Comparison of ENCODE assay signal across 26 cellular contexts in the genomic region with DNA sequence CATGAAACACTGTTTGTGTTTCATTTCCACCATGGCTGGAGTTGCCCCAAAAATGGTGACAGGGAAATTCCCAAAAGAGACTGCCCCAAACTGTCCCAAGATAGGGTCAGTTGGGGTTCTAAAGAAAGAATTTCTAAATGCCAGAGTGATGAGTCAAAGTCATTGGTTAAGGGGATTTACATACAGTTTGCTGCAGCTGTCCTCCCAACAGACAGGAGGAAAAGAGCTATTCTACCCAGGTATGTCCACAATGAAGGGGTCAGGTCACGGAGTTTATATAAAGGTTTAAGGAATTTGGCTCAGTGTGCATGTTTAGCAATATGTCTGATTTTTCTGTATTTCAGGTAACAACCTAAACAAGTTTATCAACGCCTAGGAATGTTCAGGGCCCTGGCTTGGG.
DNase-seq lines count a peak whose midpoint lies in the region; ATAC-seq and TF ChIP-seq lines count a peak whose summit lies in the region.
"Had no signal": no experiment of that assay in that cellular context is flagged by ENCODE, and none has a peak within 500 bp of the region (broad histone marks: within the 10 kb centered on the region; RNA-seq: fewer than 3 reads in every experiment).

No MANE protein-coding gene starts in this region.

- H3K4me1 ChIP-seq in RWPE2 (ENCODE audit: insufficient read depth, poor library complexity, severe bottlenecking), result peaks cover 6% of the 10 kb centered on the region
- no peaks in the 10 kb centered on the region for H3K4me1 ChIP-seq in gastrocnemius medialis
- H3K4me1 ChIP-seq: heart right ventricle had no signal

- H3K4me3 Mint-ChIP-seq in activated CD4-positive, alpha-beta T cell treated with anti-CD3 and anti-CD28 coated beads, Interleukin-2, amount 10 ng/mL, durations not matched to agents 24 days and 14 days, result no peak overlapping the region
- H3K4me3 Mint-ChIP-seq in activated CD4-positive, alpha-beta T cell treated with anti-CD3 and anti-CD28 coated beads for 36 hours, result no peak overlapping the region
- H3K4me3 Mint-ChIP-seq in T-helper 17 cell (no peak overlapping the region), CD14-positive monocyte (no peak overlapping the region)
- H3K4me3 Mint-ChIP-seq: activated CD4-positive, alpha-beta memory T cell treated with anti-CD3 and anti-CD28 coated beads for 36 hours; nephron progenitor cell had no signal

- no peaks in the 10 kb centered on the region for H3K9me3 ChIP-seq in RWPE2 (ENCODE audit: severe bottlenecking)
- H3K9me3 ChIP-seq in T-helper 17 cell (ENCODE audit: control insufficient read depth, low read length, poor library complexity, severe bottlenecking), result no peaks in the 10 kb centered on the region
- H3K9me3 ChIP-seq in gastrocnemius medialis, result no peaks in the 10 kb centered on the region
- H3K9me3 ChIP-seq: heart right ventricle, mucosa of descending colon, stomach, tibial nerve had no signal

- no peaks in the 10 kb centered on the region for H3K36me3 Mint-ChIP-seq in activated CD4-positive, alpha-beta T cell treated with anti-CD3 and anti-CD28 coated beads, Interleukin-2, amount 10 ng/mL, durations not matched to agents 24 days and 14 days (ENCODE audit: low read depth)
- no peaks in the 10 kb centered on the region for H3K36me3 Mint-ChIP-seq in activated CD4-positive, alpha-beta T cell treated with anti-CD3 and anti-CD28 coated beads for 36 hours (ENCODE audit: low read depth)
- H3K36me3 Mint-ChIP-seq in T-helper 17 cell (ENCODE audit: low read depth) (no peaks in the 10 kb centered on the region), CD14-positive monocyte (no peaks in the 10 kb centered on the region)
- H3K36me3 Mint-ChIP-seq: activated CD4-positive, alpha-beta memory T cell treated with anti-CD3 and anti-CD28 coated beads for 36 hours had no signal

- no peak for ATAC-seq in activated CD4-positive, alpha-beta T cell treated with anti-CD3 and anti-CD28 coated beads for 36 hours
- ATAC-seq in RWPE2 (ENCODE audit: low read depth), result peak; percentile 78
- ATAC-seq in T-helper 17 cell, result no peak
- ATAC-seq in gastrocnemius medialis, result no peak
- ATAC-seq: HCT116, heart right ventricle, mucosa of descending colon, sciatic nerve had no signal

- CTCF ChIA-PET in activated CD4-positive, alpha-beta T cell treated with anti-CD3 and anti-CD28 coated beads for 36 hours (lab: Charles Lee), result no interaction called here

- in situ Hi-C loops in gastrocnemius medialis (cut with MboI; ENCODE audit: low sequenced_read_pairs in 4 of 4), result no loop called here

- H3K9me3 Mint-ChIP-seq in activated CD4-positive, alpha-beta T cell treated with anti-CD3 and anti-CD28 coated beads, Interleukin-2, amount 10 ng/mL, durations not matched to agents 24 days and 14 days, result peaks cover 7% of the 10 kb centered on the region
- peaks cover 2% of the 10 kb centered on the region for H3K9me3 Mint-ChIP-seq in activated CD4-positive, alpha-beta T cell treated with anti-CD3 and anti-CD28 coated beads for 36 hours (ENCODE audit: low read depth)
- H3K9me3 Mint-ChIP-seq in CD14-positive monocyte, result peaks cover 0 to 5% (median 0%) of the 10 kb centered on the region in 7 donors
- H3K9me3 Mint-ChIP-seq: nephron progenitor cell had no signal

- H3K36me3 ChIP-seq in RWPE2 (ENCODE audit: low read depth), result no peaks in the 10 kb centered on the region
- H3K36me3 ChIP-seq in gastrocnemius medialis, result no peaks in the 10 kb centered on the region
- H3K36me3 ChIP-seq: heart right ventricle, stomach, tibial nerve, WERI-Rb-1 had no signal

- H3K27me3 Mint-ChIP-seq in activated CD4-positive, alpha-beta T cell treated with anti-CD3 and anti-CD28 coated beads, Interleukin-2, amount 10 ng/mL, durations not matched to agents 24 days and 14 days, result no peaks in the 10 kb centered on the region
- no peaks in the 10 kb centered on the region for H3K27me3 Mint-ChIP-seq in activated CD4-positive, alpha-beta T cell treated with anti-CD3 and anti-CD28 coated beads for 36 hours
- no peaks in the 10 kb centered on the region for H3K27me3 Mint-ChIP-seq in T-helper 17 cell
- peaks cover 0 to 2% (median 0%) of the 10 kb centered on the region in 3 donors for H3K27me3 Mint-ChIP-seq in CD14-positive monocyte (ENCODE audit: low read depth in 3 of 3)
- H3K27me3 Mint-ChIP-seq: activated CD4-positive, alpha-beta memory T cell treated with anti-CD3 and anti-CD28 coated beads for 36 hours had no signal

- no peak for TF ChIP-seq POLR2A in gastrocnemius medialis (IDR thresholded peaks at IDR 0.05)

- H3K4me3 ChIP-seq in RWPE2 (ENCODE audit: severe bottlenecking), result no peak overlapping the region
- H3K4me3 ChIP-seq in gastrocnemius medialis, result no peak overlapping the region
- H3K4me3 ChIP-seq: heart right ventricle, mucosa of descending colon, PC-9, stomach, tibial nerve had no signal

- TF ChIP-seq CTCF in RWPE2 (IDR thresholded peaks at IDR 0.05; ENCODE audit: poor library complexity, severe bottlenecking), result no peak
- no peak for TF ChIP-seq CTCF in gastrocnemius medialis (IDR thresholded peaks at IDR 0.05 in 4 of 5, conservative IDR thresholded peaks at IDR 0.05 in 1 of 5)
- TF ChIP-seq CTCF in CD14-positive monocyte (IDR thresholded peaks at IDR 0.05), result no peak

- peak; percentile 25 for DNase-seq in activated CD4-positive, alpha-beta T cell treated with anti-CD3 and anti-CD28 coated beads, Interleukin-2, amount 10 ng/mL, durations not matched to agents 24 days and 14 days
- no peak for DNase-seq in activated CD4-positive, alpha-beta T cell treated with anti-CD3 and anti-CD28 coated beads for 36 hours
- DNase-seq in RWPE2 (ENCODE audit: low spot score) (no peak), glomerular visceral epithelial cell (ENCODE audit: extremely low spot score) (peak; percentile 2), T-helper 17 cell (no peak), gastrocnemius medialis (no peak), CD14-positive monocyte (ENCODE audit: low spot score) (no peak)
- DNase-seq in activated CD4-positive, CD25-positive, alpha-beta regulatory T cell (lab: John Stamatoyannopoulos, UW), result no peak
- DNase-seq: activated CD4-positive, alpha-beta memory T cell treated with anti-CD3 and anti-CD28 coated beads for 36 hours; DMS79 treated with DMSO at 0.1 percent for 48 hours; heart right ventricle; Kasumi-1; mucosa of descending colon; NCI-H1092 treated with DMSO at 0.1 percent for 48 hours; NCI-H1930; NCI-H345; NCI-H82; nephron progenitor cell; stimulated activated CD4-positive, alpha-beta T cell treated with anti-CD3 and anti-CD28 coated beads, Interleukin-15, amount 100 ng/mL, for 24 hours; stomach; WERI-Rb-1 had no signal

- H3K4me1 Mint-ChIP-seq in activated CD4-positive, alpha-beta T cell treated with anti-CD3 and anti-CD28 coated beads, Interleukin-2, amount 10 ng/mL, durations not matched to agents 24 days and 14 days, result no peaks in the 10 kb centered on the region
- H3K4me1 Mint-ChIP-seq in activated CD4-positive, alpha-beta T cell treated with anti-CD3 and anti-CD28 coated beads for 36 hours, result no peaks in the 10 kb centered on the region
- no peaks in the 10 kb centered on the region for H3K4me1 Mint-ChIP-seq in T-helper 17 cell
- H3K4me1 Mint-ChIP-seq in CD14-positive monocyte, result no peaks in the 10 kb centered on the region

- H3K27ac Mint-ChIP-seq in activated CD4-positive, alpha-beta T cell treated with anti-CD3 and anti-CD28 coated beads, Interleukin-2, amount 10 ng/mL, durations not matched to agents 24 days and 14 days, result no peak overlapping the region
- H3K27ac Mint-ChIP-seq in activated CD4-positive, alpha-beta T cell treated with anti-CD3 and anti-CD28 coated beads for 36 hours, result no peak overlapping the region
- H3K27ac Mint-ChIP-seq in T-helper 17 cell (no peak overlapping the region), CD14-positive monocyte (no peak overlapping the region)
- H3K27ac Mint-ChIP-seq: activated CD4-positive, alpha-beta memory T cell treated with anti-CD3 and anti-CD28 coated beads for 36 hours had no signal

- POLR2A ChIA-PET in activated CD4-positive, alpha-beta T cell treated with anti-CD3 and anti-CD28 coated beads for 36 hours (lab: Charles Lee), result no interaction called here

- H3K27ac ChIP-seq in RWPE2 (ENCODE audit: poor library complexity, severe bottlenecking) (peak overlapping the region; percentile 38), gastrocnemius medialis (no peak overlapping the region)
- H3K27ac ChIP-seq: 22Rv1, heart right ventricle, PC-9, stomach, tibial nerve, WERI-Rb-1 had no signal

- intact Hi-C loops in activated CD4-positive, alpha-beta T cell treated with anti-CD3 and anti-CD28 coated beads, Interleukin-2, amount 10 ng/mL, durations not matched to agents 24 days and 14 days (cut with micrococcal nuclease), result no loop called here
- intact Hi-C loops in activated CD4-positive, alpha-beta T cell treated with anti-CD3 and anti-CD28 coated beads for 36 hours (cut with DNase I, micrococcal nuclease), result no loop called here
- intact Hi-C loops in gastrocnemius medialis (cut with DNase I; ENCODE audit: low total_unique reads), result no loop called here
- intact Hi-C loops in CD14-positive monocyte (cut with micrococcal nuclease), result no loop called here

- H3K27me3 ChIP-seq in RWPE2 (ENCODE audit: insufficient read depth, poor library complexity, severe bottlenecking) (no peaks in the 10 kb centered on the region), gastrocnemius medialis (no peaks in the 10 kb centered on the region)
- H3K27me3 ChIP-seq: heart right ventricle, stomach, tibial nerve had no signal

Comparison
In these comparisons a context has a peak if more than half of its experiments do, and no peak if none do; other contexts are left out.
1. DNase-seq: peak in activated CD4-positive, alpha-beta T cell treated with anti-CD3 and anti-CD28 coated beads, Interleukin-2, amount 10 ng/mL, durations not matched to agents 24 days and 14 days (single experiment) and glomerular visceral epithelial cell (single experiment); none in activated CD4-positive, alpha-beta T cell treated with anti-CD3 and anti-CD28 coated beads for 36 hours (single experiment), RWPE2 (single experiment), T-helper 17 cell (0 of 3), gastrocnemius medialis (0 of 2), activated CD4-positive, CD25-positive, alpha-beta regulatory T cell (0 of 4) and CD14-positive monocyte (single experiment).